ENCODE assay signal across 1 cellular context in the genomic region with DNA sequence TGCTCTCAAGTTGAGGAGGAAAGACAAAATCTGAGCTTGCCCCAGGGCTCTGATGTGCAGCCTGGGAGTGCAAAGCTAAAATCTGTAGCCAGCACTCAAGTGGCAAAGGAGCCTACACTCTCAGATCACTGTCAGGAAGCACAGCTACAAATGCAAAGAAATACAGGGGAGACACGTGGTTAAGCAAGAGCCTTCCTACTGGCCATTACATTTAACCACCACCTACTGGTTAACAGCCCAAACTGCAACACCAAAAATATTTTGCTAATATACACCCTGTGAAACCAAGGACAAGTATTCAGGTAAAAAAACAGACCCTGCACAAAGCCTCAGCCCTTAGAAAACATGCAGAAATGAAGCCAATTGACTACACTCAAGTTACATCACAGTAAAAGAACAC.
TF ChIP-seq lines count a peak whose summit lies in the region.

No MANE protein-coding gene starts in this region.

TF ChIP-seq in SK-N-SH, 30 proteins besides CTCF, POLR2A, EP300 and RAD21 (continued from another document):
- TF ChIP-seq, protein P1, sequence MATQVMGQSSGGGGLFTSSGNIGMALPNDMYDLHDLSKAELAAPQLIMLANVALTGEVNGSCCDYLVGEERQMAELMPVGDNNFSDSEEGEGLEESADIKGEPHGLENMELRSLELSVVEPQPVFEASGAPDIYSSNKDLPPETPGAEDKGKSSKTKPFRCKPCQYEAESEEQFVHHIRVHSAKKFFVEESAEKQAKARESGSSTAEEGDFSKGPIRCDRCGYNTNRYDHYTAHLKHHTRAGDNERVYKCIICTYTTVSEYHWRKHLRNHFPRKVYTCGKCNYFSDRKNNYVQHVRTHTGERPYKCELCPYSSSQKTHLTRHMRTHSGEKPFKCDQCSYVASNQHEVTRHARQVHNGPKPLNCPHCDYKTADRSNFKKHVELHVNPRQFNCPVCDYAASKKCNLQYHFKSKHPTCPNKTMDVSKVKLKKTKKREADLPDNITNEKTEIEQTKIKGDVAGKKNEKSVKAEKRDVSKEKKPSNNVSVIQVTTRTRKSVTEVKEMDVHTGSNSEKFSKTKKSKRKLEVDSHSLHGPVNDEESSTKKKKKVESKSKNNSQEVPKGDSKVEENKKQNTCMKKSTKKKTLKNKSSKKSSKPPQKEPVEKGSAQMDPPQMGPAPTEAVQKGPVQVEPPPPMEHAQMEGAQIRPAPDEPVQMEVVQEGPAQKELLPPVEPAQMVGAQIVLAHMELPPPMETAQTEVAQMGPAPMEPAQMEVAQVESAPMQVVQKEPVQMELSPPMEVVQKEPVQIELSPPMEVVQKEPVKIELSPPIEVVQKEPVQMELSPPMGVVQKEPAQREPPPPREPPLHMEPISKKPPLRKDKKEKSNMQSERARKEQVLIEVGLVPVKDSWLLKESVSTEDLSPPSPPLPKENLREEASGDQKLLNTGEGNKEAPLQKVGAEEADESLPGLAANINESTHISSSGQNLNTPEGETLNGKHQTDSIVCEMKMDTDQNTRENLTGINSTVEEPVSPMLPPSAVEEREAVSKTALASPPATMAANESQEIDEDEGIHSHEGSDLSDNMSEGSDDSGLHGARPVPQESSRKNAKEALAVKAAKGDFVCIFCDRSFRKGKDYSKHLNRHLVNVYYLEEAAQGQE (IDR thresholded peaks at IDR 0.05; ENCODE audit: low read depth, low read length) = no peak
- TF ChIP-seq SIN3A (IDR thresholded peaks at IDR 0.05; ENCODE audit: borderline replicate concordance, low read depth, low read length) = no peak
- no peak for TF ChIP-seq YY1 (IDR thresholded peaks at IDR 0.05; ENCODE audit: low read depth)
- TF ChIP-seq JUND (IDR thresholded peaks at IDR 0.05) = no peak
- no peak for TF ChIP-seq TEAD4 (IDR thresholded peaks at IDR 0.05; ENCODE audit: borderline replicate concordance, insufficient read depth)
- TF ChIP-seq FOXJ3 (CRISPR knock-in tag; IDR thresholded peaks at IDR 0.05) = no peak
- no peak for TF ChIP-seq EZH2phosphoT487 (IDR thresholded peaks at IDR 0.05; ENCODE audit: borderline replicate concordance, low read depth)
- TF ChIP-seq MEF2A (IDR thresholded peaks at IDR 0.05; ENCODE audit: borderline replicate concordance, low read depth) = no peak
- TF ChIP-seq, protein P2, sequence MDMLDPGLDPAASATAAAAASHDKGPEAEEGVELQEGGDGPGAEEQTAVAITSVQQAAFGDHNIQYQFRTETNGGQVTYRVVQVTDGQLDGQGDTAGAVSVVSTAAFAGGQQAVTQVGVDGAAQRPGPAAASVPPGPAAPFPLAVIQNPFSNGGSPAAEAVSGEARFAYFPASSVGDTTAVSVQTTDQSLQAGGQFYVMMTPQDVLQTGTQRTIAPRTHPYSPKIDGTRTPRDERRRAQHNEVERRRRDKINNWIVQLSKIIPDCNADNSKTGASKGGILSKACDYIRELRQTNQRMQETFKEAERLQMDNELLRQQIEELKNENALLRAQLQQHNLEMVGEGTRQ (IDR thresholded peaks at IDR 0.05; ENCODE audit: borderline replicate concordance, low read depth, low read length) = no peak
- TF ChIP-seq FOSL2 (IDR thresholded peaks at IDR 0.05; ENCODE audit: borderline replicate concordance, low read depth) = no peak
- no peak for TF ChIP-seq TCF12 (IDR thresholded peaks at IDR 0.05)
- TF ChIP-seq, protein P3, sequence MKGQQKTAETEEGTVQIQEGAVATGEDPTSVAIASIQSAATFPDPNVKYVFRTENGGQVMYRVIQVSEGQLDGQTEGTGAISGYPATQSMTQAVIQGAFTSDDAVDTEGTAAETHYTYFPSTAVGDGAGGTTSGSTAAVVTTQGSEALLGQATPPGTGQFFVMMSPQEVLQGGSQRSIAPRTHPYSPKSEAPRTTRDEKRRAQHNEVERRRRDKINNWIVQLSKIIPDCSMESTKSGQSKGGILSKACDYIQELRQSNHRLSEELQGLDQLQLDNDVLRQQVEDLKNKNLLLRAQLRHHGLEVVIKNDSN (IDR thresholded peaks at IDR 0.05; ENCODE audit: borderline replicate concordance, low read depth) = no peak
- TF ChIP-seq SMC3 (IDR thresholded peaks at IDR 0.05; ENCODE audit: low read depth, low read length) = no peak
TF ChIP-seq in SK-N-SH: peak in this region for 0.
